ENCODE assay signal across 8 cellular contexts in genomic region chr12:41663487-41664258, GRCh38.
DNase-seq lines count a peak whose midpoint lies in the region; ATAC-seq and TF ChIP-seq lines count a peak whose summit lies in the region.

No MANE protein-coding gene starts in this region.

- TF ChIP-seq CTCF in Caco-2 (IDR thresholded peaks at IDR 0.05; ENCODE audit: insufficient read depth in 1 of 2, low read depth in 1 of 2, low read length in 1 of 2, severe bottlenecking in 1 of 2, unreplicated experiment in 1 of 2): peak; percentile 57 to 69

- H3K27me3 ChIP-seq in Caco-2 (replicated peaks; ENCODE audit: control insufficient read depth, insufficient read depth, low read length): no peaks in the 10 kb centered on the region

- H3K4me1 Mint-ChIP-seq in Caco-2 (ENCODE audit: low read depth, unreplicated experiment) (no peaks in the 10 kb centered on the region), immature natural killer cell (no peaks in the 10 kb centered on the region)
- H3K4me1 Mint-ChIP-seq in T-helper 2 cell treated with Interferon-gamma antibody and Interleukin-4, amounts not matched to agents 5 μg/mL and 100 μg/mL, for 36 hours (ENCODE audit: low read depth): no peaks in the 10 kb centered on the region

- DNase-seq in Caco-2 (peak in 1 of 2 experiments; percentile 25), M059J (ENCODE audit: low read depth) (peak; percentile 39), T47D (ENCODE audit: low read depth in 1 of 2, low spot score in 1 of 2) (peak; percentile 35 to 72), lung microvascular endothelial cell (ENCODE audit: low read depth in 2 of 2) (peak; percentile 61 to 63), germinal center (ENCODE audit: low spot score) (no peak), immature natural killer cell (no peak)
- DNase-seq in T-helper 2 cell treated with Interferon-gamma antibody and Interleukin-4, amounts not matched to agents 5 μg/mL and 100 μg/mL, for 36 hours (ENCODE audit: low spot score): no peak

- H3K27me3 Mint-ChIP-seq in Caco-2 (ENCODE audit: insufficient read depth, unreplicated experiment): no peaks in the 10 kb centered on the region
- H3K27me3 Mint-ChIP-seq in T-helper 2 cell treated with Interferon-gamma antibody and Interleukin-4, amounts not matched to agents 5 μg/mL and 100 μg/mL, for 36 hours (ENCODE audit: low read depth): no peaks in the 10 kb centered on the region
- no peaks in the 10 kb centered on the region for H3K27me3 Mint-ChIP-seq in immature natural killer cell (ENCODE audit: low read depth in 3 of 3)

- no peaks in the 10 kb centered on the region for H3K9me3 ChIP-seq in Caco-2

- H3K27ac Mint-ChIP-seq in Caco-2 (ENCODE audit: unreplicated experiment) (no peak overlapping the region), immature natural killer cell (no peak overlapping the region)
- H3K27ac Mint-ChIP-seq in T-helper 2 cell treated with Interferon-gamma antibody and Interleukin-4, amounts not matched to agents 5 μg/mL and 100 μg/mL, for 36 hours: no peak overlapping the region

- no TSS peak for BruUV-seq in Caco-2 (replicated peaks; lab: Mats Ljungman, UMichigan)

- H3K4me3 Mint-ChIP-seq in Caco-2 (ENCODE audit: unreplicated experiment): no peak overlapping the region
- H3K4me3 Mint-ChIP-seq in T-helper 2 cell treated with Interferon-gamma antibody and Interleukin-4, amounts not matched to agents 5 μg/mL and 100 μg/mL, for 36 hours: no peak overlapping the region
- no peak overlapping the region for H3K4me3 Mint-ChIP-seq in immature natural killer cell

- H3K36me3 ChIP-seq in Caco-2 (ENCODE audit: control insufficient read depth, insufficient read depth, low read length): no peaks in the 10 kb centered on the region

- intact Hi-C loops in Caco-2 (cut with micrococcal nuclease; ENCODE audit: unreplicated experiment): loop anchor here (1.0 to 10.0 kb wide), 3 partner anchors 295 to 719 kb away; no protein-coding TSS in a partner anchor

- in situ Hi-C loops in T47D (cut with HindIII; ENCODE audit: low pct_unique_long_range_greater_than_20kb, low sequenced_read_pairs): no loop called here

- POLR2A ChIA-PET in Caco-2 (lab: Charles Lee): no interaction called here

- no peak for ATAC-seq in HG03432 (IDR thresholded peaks at IDR 0.05; ENCODE audit: unreplicated experiment)

- H3K36me3 Mint-ChIP-seq in Caco-2 (ENCODE audit: insufficient read depth, unreplicated experiment) (no peaks in the 10 kb centered on the region), immature natural killer cell (no peaks in the 10 kb centered on the region)
- no peaks in the 10 kb centered on the region for H3K36me3 Mint-ChIP-seq in T-helper 2 cell treated with Interferon-gamma antibody and Interleukin-4, amounts not matched to agents 5 μg/mL and 100 μg/mL, for 36 hours (ENCODE audit: low read depth)

- CTCF ChIA-PET in Caco-2 (lab: Charles Lee): no interaction called here

- no peak overlapping the region for H3K4me3 ChIP-seq in Caco-2 (ENCODE audit: low read depth, low read length)

- no peaks in the 10 kb centered on the region for H3K4me1 ChIP-seq in Caco-2

- H3K9me3 Mint-ChIP-seq in Caco-2 (ENCODE audit: unreplicated experiment) (no peaks in the 10 kb centered on the region), immature natural killer cell (peaks cover 0 to 7% (median 3%) of the 10 kb centered on the region in 6 donors)
- no peaks in the 10 kb centered on the region for H3K9me3 Mint-ChIP-seq in T-helper 2 cell treated with Interferon-gamma antibody and Interleukin-4, amounts not matched to agents 5 μg/mL and 100 μg/mL, for 36 hours

Comparison
In these comparisons a context has a peak if more than half of its experiments do, and no peak if none do; other contexts are left out.
1. DNase-seq: peak in M059J (single experiment), T47D (2 of 2) and lung microvascular endothelial cell (2 of 2); none in germinal center (single experiment), T-helper 2 cell treated with Interferon-gamma antibody and Interleukin-4, amounts not matched to agents 5 μg/mL and 100 μg/mL, for 36 hours (single experiment) and immature natural killer cell (0 of 3).